In the genomic region with DNA sequence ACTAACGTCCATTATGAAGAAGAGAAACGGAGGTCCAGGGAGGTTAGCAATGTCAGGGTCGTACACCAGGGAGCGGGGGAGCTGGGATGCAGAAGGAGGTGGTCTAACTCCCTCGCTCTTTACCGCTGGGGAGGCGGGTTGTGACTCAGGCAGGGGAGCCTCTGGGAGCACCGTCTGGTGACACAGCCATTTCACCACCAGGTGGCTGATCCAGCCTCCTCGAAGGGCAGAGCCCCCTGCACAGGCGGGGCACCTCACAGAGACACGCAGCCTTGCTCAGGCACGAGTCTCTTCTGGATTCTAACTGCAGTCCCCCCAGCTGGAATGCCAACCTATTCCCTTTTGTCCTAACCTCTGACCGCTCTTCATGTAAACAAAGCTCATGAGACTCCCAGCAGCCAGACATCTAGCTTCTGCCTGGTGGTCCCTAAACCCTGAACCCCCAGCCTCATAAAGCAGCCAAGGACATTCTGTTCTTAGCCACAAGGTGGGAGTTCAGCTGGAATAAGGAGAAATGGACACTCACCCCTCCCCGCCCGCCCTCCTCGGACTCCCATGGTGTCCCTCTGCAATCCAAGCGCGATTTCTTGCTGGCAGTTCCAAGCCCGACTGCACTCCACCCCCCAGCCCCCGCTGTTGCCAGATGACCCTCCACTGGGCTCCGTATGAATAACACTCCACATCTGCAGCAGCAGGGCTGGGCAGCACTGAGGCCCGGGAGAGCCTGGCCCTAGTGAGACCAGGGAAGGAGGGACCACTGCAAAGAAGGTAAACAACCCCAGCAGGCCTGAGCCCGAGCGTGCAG, we compare ENCODE assay signal across 9 cellular contexts.
DNase-seq lines count a peak whose midpoint lies in the region; ATAC-seq and TF ChIP-seq lines count a peak whose summit lies in the region.
"Had no signal": no experiment of that assay in that cellular context is flagged by ENCODE, and none has a peak within 500 bp of the region (broad histone marks: within the 10 kb centered on the region; RNA-seq: fewer than 3 reads in every experiment).

No MANE protein-coding gene starts in this region.

- H3K27ac Mint-ChIP-seq in naive thymus-derived CD8-positive, alpha-beta T cell, result no peak overlapping the region
- no peak overlapping the region for H3K27ac Mint-ChIP-seq in CD8-positive, alpha-beta T cell

- H3K4me1 ChIP-seq in SJSA1 (replicated peaks) (peaks cover 87% of the 10 kb centered on the region), heart left ventricle (peaks cover 60 to 100% (median 100%) of the 10 kb centered on the region in 12 donors)
- no peaks in the 10 kb centered on the region for H3K4me1 ChIP-seq in CD8-positive, alpha-beta T cell (ENCODE audit: insufficient read depth, low read length)

- H3K36me3 Mint-ChIP-seq in naive thymus-derived CD8-positive, alpha-beta T cell, result no peaks in the 10 kb centered on the region
- H3K36me3 Mint-ChIP-seq in CD8-positive, alpha-beta T cell, result no peaks in the 10 kb centered on the region

- peak in 8 of 12 donors; percentile 11 to 49 (median 22) for TF ChIP-seq CTCF in heart left ventricle (IDR thresholded peaks at IDR 0.05)
- no peak for TF ChIP-seq CTCF in CD8-positive, alpha-beta T cell (IDR thresholded peaks at IDR 0.05)

- intact Hi-C loops in heart left ventricle (cut with DNase I), result no loop called here
- intact Hi-C loops in CD8-positive, alpha-beta T cell (cut with DNase I, micrococcal nuclease), result no loop called here

- H3K4me3 ChIP-seq in SJSA1 (no peak overlapping the region), heart left ventricle (no peak overlapping the region)
- no peak overlapping the region for H3K4me3 ChIP-seq in CD8-positive, alpha-beta T cell (ENCODE audit: low read depth, low read length)

- POLR2A ChIA-PET in naive thymus-derived CD8-positive, alpha-beta T cell (lab: Charles Lee), result no interaction called here
- POLR2A ChIA-PET in CD8-positive, alpha-beta T cell (lab: Charles Lee), result no interaction called here

- H3K36me3 ChIP-seq in SJSA1 (peaks cover 6% of the 10 kb centered on the region), heart left ventricle (peaks cover 0 to 53% (median 28%) of the 10 kb centered on the region in 9 donors)
- H3K36me3 ChIP-seq in CD8-positive, alpha-beta T cell (ENCODE audit: insufficient read depth, low read length), result no peaks in the 10 kb centered on the region

- no peak for ATAC-seq in heart left ventricle
- ATAC-seq in naive thymus-derived CD8-positive, alpha-beta T cell, result no peak
- ATAC-seq in CD8-positive, alpha-beta T cell, result no peak
- ATAC-seq in HG03342 (IDR thresholded peaks at IDR 0.05; ENCODE audit: unreplicated experiment), result no peak
- no peak for ATAC-seq in HG02981 (IDR thresholded peaks at IDR 0.05; ENCODE audit: unreplicated experiment)

- H3K27me3 ChIP-seq in SJSA1 (replicated peaks) (no peaks in the 10 kb centered on the region), heart left ventricle (no peaks in the 10 kb centered on the region)
- H3K27me3 ChIP-seq in CD8-positive, alpha-beta T cell (ENCODE audit: insufficient read depth, low read length), result no peaks in the 10 kb centered on the region

- CTCF ChIA-PET in CD8-positive, alpha-beta T cell (lab: Charles Lee), result no interaction called here

- TF ChIP-seq POLR2A in heart left ventricle (IDR thresholded peaks at IDR 0.05), result no peak

- peaks cover 0 to 5% (median 0%) of the 10 kb centered on the region in 4 donors for H3K4me1 Mint-ChIP-seq in naive thymus-derived CD8-positive, alpha-beta T cell
- H3K4me1 Mint-ChIP-seq in CD8-positive, alpha-beta T cell (ENCODE audit: low read depth), result no peaks in the 10 kb centered on the region

- H3K9me3 Mint-ChIP-seq in naive thymus-derived CD8-positive, alpha-beta T cell, result no peaks in the 10 kb centered on the region
- H3K9me3 Mint-ChIP-seq in CD8-positive, alpha-beta T cell, result no peaks in the 10 kb centered on the region

- DNase-seq in ELR (ENCODE audit: low read depth) (peak; percentile 14), SJSA1 (ENCODE audit: low read depth in 1 of 2, low spot score in 2 of 2) (peak; percentile 46 to 72), heart left ventricle (peak; percentile 24 to 78 (median 65)), retina (peak; percentile 60)
- no peak for DNase-seq in naive thymus-derived CD8-positive, alpha-beta T cell
- DNase-seq in CD8-positive, alpha-beta T cell, result no peak
- DNase-seq: NCI-H2081 had no signal

- H3K27me3 Mint-ChIP-seq in naive thymus-derived CD8-positive, alpha-beta T cell, result peaks cover 1 to 7% (median 4%) of the 10 kb centered on the region in 5 donors
- peaks cover 5% of the 10 kb centered on the region for H3K27me3 Mint-ChIP-seq in CD8-positive, alpha-beta T cell (ENCODE audit: low read depth)

- H3K27ac ChIP-seq in SJSA1 (no peak overlapping the region), heart left ventricle (peak overlapping the region; percentile 35 to 99 (median 94))
- no peak overlapping the region for H3K27ac ChIP-seq in CD8-positive, alpha-beta T cell (ENCODE audit: low read depth, low read length)

- 41 to 49% (median 46%) methylated on average over 20 to 24 of the region's 24 CpGs for WGBS in heart left ventricle, 4 donors

- H3K9me3 ChIP-seq in SJSA1 (replicated peaks) (no peaks in the 10 kb centered on the region), heart left ventricle (no peaks in the 10 kb centered on the region)
- H3K9me3 ChIP-seq in CD8-positive, alpha-beta T cell (ENCODE audit: low read length), result no peaks in the 10 kb centered on the region

- H3K4me3 Mint-ChIP-seq in naive thymus-derived CD8-positive, alpha-beta T cell, result no peak overlapping the region
- no peak overlapping the region for H3K4me3 Mint-ChIP-seq in CD8-positive, alpha-beta T cell

Comparison
In these comparisons a context has a peak if more than half of its experiments do, and no peak if none do; other contexts are left out.
1. DNase-seq: peak in ELR (single experiment), SJSA1 (2 of 2), heart left ventricle (5 of 5) and retina (single experiment); none in naive thymus-derived CD8-positive, alpha-beta T cell (0 of 10) and CD8-positive, alpha-beta T cell (0 of 7).
2. H3K27ac ChIP-seq: peak in heart left ventricle (12 of 12); none in SJSA1 (single experiment) and CD8-positive, alpha-beta T cell (single experiment).